ENCODE assay signal across 27 cellular contexts in genomic region chr3:36656873-36657272, GRCh38.
"Had no signal": no experiment of that assay in that cellular context is flagged by ENCODE, and none has a peak within 500 bp of the region (broad histone marks: within the 10 kb centered on the region; RNA-seq: fewer than 3 reads in every experiment).

No MANE protein-coding gene starts in this region.

- H3K4me1 ChIP-seq: stomach, suprapubic skin, testis, thyroid gland, tibial artery, tibial nerve, transverse colon, upper lobe of left lung, upper lobe of right lung, uterus, vagina had no signal

- H3K27ac ChIP-seq: stomach, suprapubic skin, testis, thoracic aorta, thyroid gland, tibial artery, tibial nerve, transverse colon, upper lobe of left lung, upper lobe of right lung, uterus, vagina had no signal

- H3K36me3 ChIP-seq: stomach, suprapubic skin, thoracic aorta, thyroid gland, tibial artery, tibial nerve, transverse colon, upper lobe of left lung, upper lobe of right lung, uterus, vagina had no signal

- FAIRE-seq: urothelium cell line had no signal

- H3K4me3 ChIP-seq: stomach, suprapubic skin, testis, thoracic aorta, thyroid gland, tibial artery, tibial nerve, transverse colon, upper lobe of left lung, upper lobe of right lung, uterus, vagina had no signal

- DNase-seq: stimulated activated CD4-positive, alpha-beta T cell treated with anti-CD3 and anti-CD28 coated beads, Interleukin-2, amount 100 ng/mL, for 48 hours; stimulated activated CD4-positive, alpha-beta T cell treated with anti-CD3 and anti-CD28 coated beads, Interleukin-4, amount 100 ng/mL, for 1 hour; stimulated activated CD4-positive, alpha-beta T cell treated with anti-CD3 and anti-CD28 coated beads, Interleukin-4, amount 100 ng/mL, for 24 hours; stimulated activated CD4-positive, alpha-beta T cell treated with anti-CD3 and anti-CD28 coated beads, Interleukin-4, amount 100 ng/mL, for 4 hours; stimulated activated CD8-positive, alpha-beta memory T cell treated with anti-CD3 and anti-CD28 coated beads, Interleukin-4, amount 100 ng/mL, for 48 hours; stimulated activated naive B cell treated with anti-CD40 and anti-IgM and Interleukin-4, amounts not matched to agents 10 μg/mL and 1 μg/mL and 100 μg/mL, for 72 hours; stimulated activated naive CD4-positive, alpha-beta T cell; stimulated activated naive CD4-positive, alpha-beta T cell treated with Interleukin-2 at 50 U/mL for 16 hours; stimulated activated naive CD8-positive, alpha-beta T cell treated with anti-CD3 and anti-CD28 coated beads, Interleukin-15, amount 100 ng/mL, for 72 hours; stimulated activated naive CD8-positive, alpha-beta T cell treated with anti-CD3 and anti-CD28 coated beads, Interleukin-15, Interleukin-2, amounts not matched to agents 100 U/mL and 50 U/mL, for 24 hours; stomach; substantia nigra; testis; thyroid gland; tibial artery; transverse colon; trophoblast cell; upper lobe of left lung; upper lobe of right lung; uterus had no signal

- ATAC-seq: stimulated activated effector memory CD8-positive, alpha-beta T cell treated with anti-CD3 and anti-CD28 coated beads, Interleukin-12 subunit alpha, Interleukin-12 subunit beta, amount 100 ng/mL, for 72 hours; stimulated activated memory B cell treated with anti-CD40 and anti-IgM and Interleukin-4, amounts not matched to agents 10 μg/mL and 1 μg/mL and 100 μg/mL, for 72 hours; stimulated activated naive B cell treated with anti-CD40 and anti-IgM and Interleukin-4, amounts not matched to agents 10 μg/mL and 1 μg/mL and 100 μg/mL, for 72 hours; stimulated activated naive CD8-positive, alpha-beta T cell treated with anti-CD3 and anti-CD28 coated beads, Interleukin-15, amount 100 ng/mL, for 72 hours; stimulated activated naive CD8-positive, alpha-beta T cell treated with anti-CD3 and anti-CD28 coated beads, Interleukin-15, Interleukin-2, amounts not matched to agents 100 U/mL and 50 U/mL, for 24 hours; upper lobe of right lung had no signal

- H3K27me3 ChIP-seq: stomach, suprapubic skin, testis, thyroid gland, tibial artery, tibial nerve, transverse colon, upper lobe of left lung, upper lobe of right lung, uterus, vagina had no signal

- H3K9me3 ChIP-seq: suprapubic skin, testis, thoracic aorta, thyroid gland, tibial artery, transverse colon, upper lobe of left lung, upper lobe of right lung, uterus, vagina had no signal
